ENCODE assay signal across 11 cellular contexts in the genomic region with DNA sequence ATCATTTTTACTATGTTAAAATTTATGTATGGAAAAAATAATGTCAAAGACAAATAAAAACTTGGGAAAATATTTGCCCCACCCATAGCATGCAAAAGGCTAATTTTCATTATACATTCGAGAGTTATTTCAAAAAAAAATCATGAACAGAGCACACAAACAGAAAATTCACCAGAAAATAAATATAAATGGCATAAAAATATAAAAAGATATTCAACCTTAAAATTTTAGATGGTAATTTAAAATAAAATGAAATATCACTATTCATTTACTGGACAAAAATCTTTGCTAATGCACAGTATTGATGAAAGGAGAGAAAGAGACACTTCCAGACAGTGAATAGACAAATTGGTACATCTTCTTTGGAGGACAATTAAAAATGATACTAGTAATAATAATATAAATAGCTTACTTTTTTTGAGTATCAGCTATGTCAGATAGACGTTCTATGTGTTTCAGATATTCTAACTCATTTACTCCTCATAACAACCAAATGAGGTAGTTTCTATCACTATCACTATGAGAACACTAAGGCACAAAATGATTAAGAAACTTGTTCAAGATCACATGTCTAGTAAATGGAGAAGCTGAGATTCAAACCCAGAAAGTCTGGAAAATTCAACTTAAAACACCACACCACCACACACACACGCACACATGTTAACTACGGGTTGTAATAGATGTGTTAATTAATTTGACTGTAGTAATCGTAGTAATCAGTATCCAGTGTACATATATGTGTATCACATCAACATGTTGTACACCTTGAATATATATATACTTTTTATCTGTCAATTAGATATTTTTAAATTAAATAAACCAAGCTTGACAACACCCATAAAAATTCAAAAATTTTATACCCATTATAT.
DNase-seq lines count a peak whose midpoint lies in the region; ATAC-seq, FAIRE-seq and TF ChIP-seq lines count a peak whose summit lies in the region.
"Had no signal": no experiment of that assay in that cellular context is flagged by ENCODE, and none has a peak within 500 bp of the region (broad histone marks: within the 10 kb centered on the region; RNA-seq: fewer than 3 reads in every experiment).

No MANE protein-coding gene starts in this region.

- H3K79me1 ChIP-seq in mesenchymal stem cell (replicated peaks; ENCODE audit: low read length, poor library complexity, severe bottlenecking): no peaks in the 10 kb centered on the region

- H3K4me3 ChIP-seq in A549 (peak overlapping the region; percentile 15; the same call in 1 of the 3 replicates), HFF-Myc (replicated peaks; ENCODE audit: low read depth, low read length) (0 out of 2 replicates have a peak overlapping the region, but pooled peaks have one; percentile 23), colonic mucosa (peak overlapping the region; percentile 11), mesenchymal stem cell (ENCODE audit: insufficient read depth in 1 of 2, low read depth in 1 of 2, low read length in 2 of 2) (peak overlapping the region in 1 of 2 experiments; percentile 74)
- H3K4me3 ChIP-seq: SK-N-MC had no signal

- H3K4me3 Mint-ChIP-seq in stimulated activated memory B cell treated with anti-CD40 and anti-IgM and Interleukin-4, amounts not matched to agents 10 μg/mL and 1 μg/mL and 100 μg/mL, for 72 hours: no peak overlapping the region

- FAIRE-seq in A549 (lab: Jason Lieb, UNC): no peak

- no peak overlapping the region for H3K27ac Mint-ChIP-seq in stimulated activated memory B cell treated with anti-CD40 and anti-IgM and Interleukin-4, amounts not matched to agents 10 μg/mL and 1 μg/mL and 100 μg/mL, for 72 hours
- H3K27ac Mint-ChIP-seq: mesothelial cell of epicardium; stimulated activated naive CD8-positive, alpha-beta T cell treated with anti-CD3 and anti-CD28 coated beads, Interleukin-15, Interleukin-2, amounts not matched to agents 100 ng/mL and 50 ng/mL, for 24 hours had no signal

- no peak overlapping the region for H2BK120ac ChIP-seq in mesenchymal stem cell (ENCODE audit: low read depth, low read length)

- no peak overlapping the region for H3K23ac ChIP-seq in mesenchymal stem cell (ENCODE audit: low read length in 2 of 2)

- H3K27me3 Mint-ChIP-seq in stimulated activated memory B cell treated with anti-CD40 and anti-IgM and Interleukin-4, amounts not matched to agents 10 μg/mL and 1 μg/mL and 100 μg/mL, for 72 hours: no peaks in the 10 kb centered on the region

- POLR2A ChIA-PET in A549 (lab: Yijun Ruan, JAX): no interaction called here

- no peak for TF ChIP-seq POLR2A in A549 (IDR thresholded peaks at IDR 0.05; ENCODE audit: low read length)

- ATAC-seq in A549 (no peak), HG03571 (IDR thresholded peaks at IDR 0.05; ENCODE audit: unreplicated experiment) (no peak), GM18861 (IDR thresholded peaks at IDR 0.05; ENCODE audit: unreplicated experiment) (no peak)
- ATAC-seq in stimulated activated memory B cell treated with anti-CD40 and anti-IgM and Interleukin-4, amounts not matched to agents 10 μg/mL and 1 μg/mL and 100 μg/mL, for 72 hours: no peak

- H3K9me3 Mint-ChIP-seq in stimulated activated memory B cell treated with anti-CD40 and anti-IgM and Interleukin-4, amounts not matched to agents 10 μg/mL and 1 μg/mL and 100 μg/mL, for 72 hours: no peaks in the 10 kb centered on the region
- H3K9me3 Mint-ChIP-seq: mesothelial cell of epicardium; stimulated activated naive CD8-positive, alpha-beta T cell treated with anti-CD3 and anti-CD28 coated beads, Interleukin-15, Interleukin-2, amounts not matched to agents 100 ng/mL and 50 ng/mL, for 24 hours had no signal

- no peaks in the 10 kb centered on the region for H3K4me1 Mint-ChIP-seq in stimulated activated memory B cell treated with anti-CD40 and anti-IgM and Interleukin-4, amounts not matched to agents 10 μg/mL and 1 μg/mL and 100 μg/mL, for 72 hours
- H3K4me1 Mint-ChIP-seq: mesothelial cell of epicardium had no signal

- H3K14ac ChIP-seq in mesenchymal stem cell (ENCODE audit: low read length in 2 of 2): no peak overlapping the region

- no peak overlapping the region for H3K27ac ChIP-seq in A549
- no peak overlapping the region for H3K27ac ChIP-seq in colonic mucosa
- no peak overlapping the region for H3K27ac ChIP-seq in mesenchymal stem cell (ENCODE audit: low read length, poor library complexity, severe bottlenecking)
- H3K27ac ChIP-seq: SK-N-MC had no signal

- no peak for TF ChIP-seq EP300 in A549 (IDR thresholded peaks at IDR 0.05)

- H3K4me1 ChIP-seq in A549 (no peaks in the 10 kb centered on the region), colonic mucosa (no peaks in the 10 kb centered on the region), mesenchymal stem cell (ENCODE audit: control insufficient read depth, insufficient read depth, low read depth, low read length) (no peaks in the 10 kb centered on the region)

- H4K91ac ChIP-seq in mesenchymal stem cell (ENCODE audit: low read length): no peak overlapping the region

- TF ChIP-seq CTCF in A549 (IDR thresholded peaks at IDR 0.05): no peak
- no peak for TF ChIP-seq CTCF in HFF-Myc (IDR thresholded peaks at IDR 0.05; ENCODE audit: low read depth, low read length, missing control alignments)
- TF ChIP-seq CTCF in colonic mucosa (IDR thresholded peaks at IDR 0.05): no peak

- H2BK5ac ChIP-seq in mesenchymal stem cell (ENCODE audit: low read depth, low read length, poor library complexity, severe bottlenecking): no peak overlapping the region

- intact Hi-C loops in colonic mucosa (cut with DNase I): no loop called here

- no peak overlapping the region for H2BK15ac ChIP-seq in mesenchymal stem cell (ENCODE audit: low read depth, poor library complexity, severe bottlenecking)

- CTCF ChIA-PET in A549 (lab: Yijun Ruan, JAX): interaction anchor here (1.1 to 3.1 kb wide), 2 partner anchors 20 to 55 kb away, joined by 4 to 14 read pairs; no protein-coding TSS in a partner anchor

- no peak overlapping the region for H2BK12ac ChIP-seq in mesenchymal stem cell (ENCODE audit: low read length in 2 of 2)

- no peak for DNase-seq in A549 (ENCODE audit: low read depth in 1 of 2, low spot score in 1 of 2)
- DNase-seq in HFF-Myc (ENCODE audit: extremely low read depth, low read depth): no peak
- no peak for DNase-seq in colonic mucosa
- DNase-seq in mesenchymal stem cell: no peak
- no peak for DNase-seq in NCI-H1930 (lab: John Stamatoyannopoulos, UW)

- H4K8ac ChIP-seq in mesenchymal stem cell (ENCODE audit: low read length): no peak overlapping the region

- no peak overlapping the region for H3K4ac ChIP-seq in mesenchymal stem cell (ENCODE audit: low read depth in 1 of 2, low read length in 2 of 2)

- no peaks in the 10 kb centered on the region for H3K36me3 Mint-ChIP-seq in stimulated activated memory B cell treated with anti-CD40 and anti-IgM and Interleukin-4, amounts not matched to agents 10 μg/mL and 1 μg/mL and 100 μg/mL, for 72 hours
- H3K36me3 Mint-ChIP-seq: mesothelial cell of epicardium had no signal

- H3K9ac ChIP-seq in colonic mucosa (ENCODE audit: low read depth in 2 of 2, low read length in 2 of 2) (no peak overlapping the region), mesenchymal stem cell (ENCODE audit: low read length) (peak overlapping the region; percentile 86)

- WGBS in A549 (ENCODE audit: missing lambda C conversion rate): 47% methylated on average over 5 of the region's 5 CpGs
- WGBS in mesenchymal stem cell: no CpG with 5 or more reads among the region's 5 CpGs

- TF ChIP-seq RAD21 in A549 (conservative IDR thresholded peaks at IDR 0.05 in 1 of 2, IDR thresholded peaks at IDR 0.05 in 1 of 2): no peak

- H2AFZ ChIP-seq in mesenchymal stem cell (ENCODE audit: low read depth, low read length): no peak overlapping the region

- no peak overlapping the region for H3K18ac ChIP-seq in mesenchymal stem cell (ENCODE audit: low read depth in 1 of 2, low read length in 2 of 2)

- H3K9me3 ChIP-seq in A549 (no peaks in the 10 kb centered on the region), colonic mucosa (no peaks in the 10 kb centered on the region), mesenchymal stem cell (ENCODE audit: control insufficient read depth, low read length) (no peaks in the 10 kb centered on the region)

- no peaks in the 10 kb centered on the region for H3K36me3 ChIP-seq in colonic mucosa
- no peaks in the 10 kb centered on the region for H3K36me3 ChIP-seq in mesenchymal stem cell (ENCODE audit: control insufficient read depth in 1 of 2, insufficient read depth in 2 of 2, low read depth in 1 of 2, low read length in 2 of 2)

- H3K27me3 ChIP-seq in colonic mucosa (no peaks in the 10 kb centered on the region), mesenchymal stem cell (ENCODE audit: control insufficient read depth in 1 of 2, insufficient read depth in 1 of 2, low read length in 2 of 2) (no peaks in the 10 kb centered on the region)

- H2AK5ac ChIP-seq in mesenchymal stem cell (ENCODE audit: low read length, severe bottlenecking): no peak overlapping the region

- H3K4me2 ChIP-seq in A549: peak overlapping the region; percentile 53
- H3K4me2 ChIP-seq in mesenchymal stem cell (ENCODE audit: low read length, poor library complexity, severe bottlenecking): no peak overlapping the region

TF ChIP-seq in A549, 52 proteins besides CTCF, POLR2A, EP300 and RAD21:
- TF ChIP-seq NFE2L2 (conservative IDR thresholded peaks at IDR 0.05; ENCODE audit: low read length): no peak
- TF ChIP-seq ZFP36 (IDR thresholded peaks at IDR 0.05; ENCODE audit: borderline replicate concordance, partially characterized antibody): no peak
